1 cellular context compared by ENCODE assay signal in the genomic region with DNA sequence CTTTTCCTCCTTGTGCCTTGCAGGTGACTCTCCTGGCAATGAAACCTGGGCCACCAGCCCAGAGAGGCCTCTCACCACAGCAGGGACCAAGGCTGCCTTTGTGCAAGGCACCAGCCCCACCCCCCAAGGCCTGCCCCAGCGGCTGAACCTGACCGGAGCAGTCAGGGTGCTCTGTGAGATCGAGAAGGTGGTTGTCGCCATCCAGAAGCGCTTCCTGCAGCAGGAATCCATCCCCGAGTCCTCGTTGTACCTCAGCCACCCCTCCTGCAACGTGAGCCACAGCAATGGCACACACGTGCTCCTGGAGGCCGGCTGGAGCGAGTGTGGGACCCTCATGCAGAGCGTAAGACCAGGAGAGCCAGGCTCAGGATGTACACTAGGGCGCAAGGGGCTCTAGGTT.
TF ChIP-seq lines count a peak whose summit lies in the region.

No MANE protein-coding gene starts in this region.

TF ChIP-seq in H1, 55 proteins besides CTCF, POLR2A, EP300 and RAD21 (continued from another document):
- TF ChIP-seq CBX8 (IDR thresholded peaks at IDR 0.05; ENCODE audit: borderline replicate concordance, low read depth, low read length), result no peak
- no peak for TF ChIP-seq BACH1 (IDR thresholded peaks at IDR 0.05; ENCODE audit: low read length)
